Comparison of ENCODE assay signal across 20 cellular contexts in the genomic region with DNA sequence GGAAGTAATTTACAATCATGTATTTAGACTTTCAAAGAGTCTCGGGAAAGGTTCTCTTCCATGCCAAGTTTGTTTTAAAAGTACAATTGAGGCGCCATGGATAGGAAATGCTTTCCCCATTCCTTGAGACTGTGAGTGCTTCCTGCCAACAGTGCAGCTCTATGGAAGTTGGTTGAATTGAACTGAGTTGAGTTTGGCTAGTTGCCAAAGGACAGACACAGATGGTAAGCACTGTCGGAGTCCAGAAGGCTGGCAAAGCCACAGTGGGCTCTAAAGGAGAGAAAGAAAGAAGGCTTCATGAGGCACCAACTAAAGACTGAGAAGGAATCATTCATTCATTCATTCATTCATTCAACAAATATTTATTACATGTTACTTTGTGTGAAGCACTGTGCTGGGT. TPM values are rescaled to one million over a fixed set of nuclear protein-coding genes. Genes with fewer than 3 reads are reported as not detected.
A peak's percentile ranks its signal among the peaks of the same experiment; 100 is the strongest.
DNase-seq lines count a peak whose midpoint lies in the region; ATAC-seq, FAIRE-seq and TF ChIP-seq lines count a peak whose summit lies in the region.
"Had no signal": no experiment of that assay in that cellular context is flagged by ENCODE, and none has a peak within 500 bp of the region (broad histone marks: within the 10 kb centered on the region; RNA-seq: fewer than 3 reads in every experiment).

No MANE protein-coding gene starts in this region.

- WGBS in HepG2 (ENCODE audit: low lambda C conversion rate) = 93% methylated on average over 3 of the region's 3 CpGs
- 53% methylated on average over 2 of the region's 3 CpGs for WGBS in right lobe of liver (ENCODE audit: insufficient coverage, low coverage, low lambda C conversion rate, missing lambda C conversion rate)

- TF ChIP-seq EP300 in HepG2 (IDR thresholded peaks at IDR 0.05; ENCODE audit: low read depth in 2 of 2, low read length in 2 of 2) (no peak), HepG2 (CRISPR knock-in tag; IDR thresholded peaks at IDR 0.05; ENCODE audit: borderline replicate concordance) (no peak)

- in situ Hi-C loops in HepG2 (cut with HindIII; ENCODE audit: extremely low pct_ligation_motif_present, low pct_unique_long_range_greater_than_20kb) = no loop called here

- no peak for DNase-seq in HepG2 (ENCODE audit: low spot score)
- no peak for DNase-seq in right lobe of liver
- peak; percentile 18 for DNase-seq in NCI-H774 (lab: John Stamatoyannopoulos, UW)
- DNase-seq in dermis microvascular lymphatic vessel endothelial cell (ENCODE audit: low read depth in 2 of 2) = peak; percentile 11 to 75
- DNase-seq in NCI-H1930 (lab: John Stamatoyannopoulos, UW) = no peak
- no peak for DNase-seq in occipital lobe (lab: John Stamatoyannopoulos, UW)
- no peak for DNase-seq in PC-3
- DNase-seq: activated CD8-positive, alpha-beta T cell treated with anti-CD3 and anti-CD28 coated beads, Interleukin-2, amount 10 ng/mL, durations not matched to agents 7 days and 5 days; left lung; MM.1S; NCI-H526 treated with DMSO at 0.1 percent for 48 hours; posterior cingulate gyrus; spleen; stimulated activated naive CD4-positive, alpha-beta T cell; T-helper 1 cell had no signal

- H3F3A ChIP-seq in PC-3 (ENCODE audit: low read length, unreplicated experiment) = no peaks in the 10 kb centered on the region

- H3K4me2 ChIP-seq in HepG2 (ENCODE audit: low read depth, low read length) = no peak overlapping the region
- no peak overlapping the region for H3K4me2 ChIP-seq in PC-3 (ENCODE audit: low read length)

- H3K9me2 ChIP-seq in PC-3 (replicated peaks; ENCODE audit: low read length) = no peaks in the 10 kb centered on the region

- FAIRE-seq in HepG2 (lab: Jason Lieb, UNC) = no peak

- TF ChIP-seq POLR2A in HepG2 (IDR thresholded peaks at IDR 0.05; ENCODE audit: insufficient read depth in 1 of 2, low read depth in 2 of 2, low read length in 2 of 2) (no peak), right lobe of liver (IDR thresholded peaks at IDR 0.05) (no peak)

- no peak for TF ChIP-seq RAD21 in HepG2 (CRISPR knock-in tag; IDR thresholded peaks at IDR 0.05)

- H3K4me1 ChIP-seq in HepG2 (ENCODE audit: insufficient read depth, low read length) (peaks cover 20% of the 10 kb centered on the region), right lobe of liver (no peaks in the 10 kb centered on the region), PC-3 (ENCODE audit: insufficient read depth, low read length) (no peaks in the 10 kb centered on the region)
- H3K4me1 ChIP-seq: left lung, spleen, vagina had no signal

- POLR2A ChIA-PET in HepG2 (lab: Yijun Ruan, JAX) = no interaction called here
- POLR2A ChIA-PET in PC-3 (lab: Charles Lee; ENCODE audit: unreplicated experiment) = no interaction called here

- CTCF ChIA-PET in HepG2 (lab: Yijun Ruan, JAX; ENCODE audit: low intra/inter-chr PET ratio, low total read pairs) (no interaction called here), PC-3 (lab: Charles Lee) (no interaction called here)

- H3K9ac ChIP-seq in HepG2 (ENCODE audit: insufficient read depth, low read depth, low read length) (no peak overlapping the region), PC-3 (ENCODE audit: low read length) (no peak overlapping the region)

- H3K79me2 ChIP-seq in HepG2 (ENCODE audit: insufficient read depth, low read length) = no peaks in the 10 kb centered on the region
- H3K79me2 ChIP-seq in PC-3 (ENCODE audit: low read length) = no peaks in the 10 kb centered on the region

- H3K27ac ChIP-seq in HepG2 (ENCODE audit: extremely low read length, insufficient read depth, low read length) (no peak overlapping the region), right lobe of liver (no peak overlapping the region), PC-3 (ENCODE audit: low read length) (no peak overlapping the region)
- H3K27ac ChIP-seq: esophagus muscularis mucosa, left lung, RWPE1, spleen, vagina had no signal

- intact Hi-C loops in HepG2 (cut with micrococcal nuclease; ENCODE audit: unreplicated experiment) = no loop called here
- intact Hi-C loops in right lobe of liver (cut with DNase I) = loop anchor here in 1 of 2 donors (10.0 kb wide), 1 partner anchor 135 kb away; no protein-coding TSS in a partner anchor
- intact Hi-C loops in PC-3 (cut with micrococcal nuclease) = no loop called here

- H3K27me3 ChIP-seq in HepG2 (ENCODE audit: control insufficient read depth in 1 of 2, insufficient read depth in 2 of 2, low read length in 2 of 2) (no peaks in the 10 kb centered on the region), right lobe of liver (no peaks in the 10 kb centered on the region), PC-3 (ENCODE audit: low read length) (no peaks in the 10 kb centered on the region)
- H3K27me3 ChIP-seq: esophagus muscularis mucosa, left lung, spleen, vagina had no signal

- H4K20me1 ChIP-seq in HepG2 (ENCODE audit: insufficient read depth, low read length) (no peaks in the 10 kb centered on the region), PC-3 (ENCODE audit: low read length) (no peaks in the 10 kb centered on the region)

- H3K36me3 ChIP-seq in HepG2 (replicated peaks in 1 of 2; ENCODE audit: control insufficient read depth in 1 of 2, insufficient read depth in 2 of 2, low read length in 2 of 2) = no peaks in the 10 kb centered on the region; a peak in 1 of 5 replicates
- no peaks in the 10 kb centered on the region for H3K36me3 ChIP-seq in right lobe of liver
- H3K36me3 ChIP-seq in PC-3 (ENCODE audit: low read depth, low read length) = no peaks in the 10 kb centered on the region
- H3K36me3 ChIP-seq: esophagus muscularis mucosa, left lung, spleen, vagina had no signal

- BruUV-seq in HepG2 (replicated peaks; lab: Mats Ljungman, UMichigan) = no TSS peak
- no TSS peak for BruUV-seq in PC-3 (replicated peaks; lab: Mats Ljungman, UMichigan)

- ATAC-seq in HepG2 (no peak), right lobe of liver (no peak), HG02970 (IDR thresholded peaks at IDR 0.05; ENCODE audit: low FRiP score, unreplicated experiment) (no peak), PC-3 (no peak)
- ATAC-seq: activated CD8-positive, alpha-beta T cell treated with anti-CD3 and anti-CD28 coated beads, Interleukin-2, amount 10 ng/mL, durations not matched to agents 7 days and 5 days; HCT116; left lung had no signal

- H3K9me3 ChIP-seq in HepG2 (ENCODE audit: low read length) (no peaks in the 10 kb centered on the region), right lobe of liver (no peaks in the 10 kb centered on the region), PC-3 (ENCODE audit: low read length) (no peaks in the 10 kb centered on the region)
- H3K9me3 ChIP-seq: esophagus muscularis mucosa, left lung, spleen, vagina had no signal

- no peak overlapping the region for H2AFZ ChIP-seq in HepG2 (ENCODE audit: low read length)
- H2AFZ ChIP-seq in PC-3 (ENCODE audit: low read length) = no peak overlapping the region

- H3K4me3 ChIP-seq in HepG2 (replicated peaks in 1 of 3; ENCODE audit: insufficient read depth in 1 of 3, low read depth in 2 of 3, low read length in 3 of 3) = no peak overlapping the region
- no peak overlapping the region for H3K4me3 ChIP-seq in right lobe of liver
- H3K4me3 ChIP-seq in PC-3 (ENCODE audit: low read length) = no peak overlapping the region
- H3K4me3 ChIP-seq: esophagus muscularis mucosa, left lung, spleen, vagina had no signal

- no peak for TF ChIP-seq CTCF in HepG2 (CRISPR knock-in tag; IDR thresholded peaks at IDR 0.05)
- TF ChIP-seq CTCF in right lobe of liver (IDR thresholded peaks at IDR 0.05) = no peak
- TF ChIP-seq CTCF in PC-3 (conservative IDR thresholded peaks at IDR 0.05; ENCODE audit: low read depth, low read length) = no peak

TF ChIP-seq in HepG2, 621 proteins besides CTCF, POLR2A, EP300 and RAD21:
- TF ChIP-seq ZNF24 (IDR thresholded peaks at IDR 0.05) (peak; percentile 88), AKAP8 (CRISPR knock-in tag; IDR thresholded peaks at IDR 0.05) (no peak)

RNA-seq across cellular contexts. Expression of a gene that starts 4.3 kb away (rescaled TPM):
- total RNA-seq in HepG2 (2016; rRNA removed; fragmentation: Illumina TruSeq; extraction: Trizol) (0.31 and 0.33 TPM in 2 replicates), right lobe of liver (under 1 TPM in 2 of 6 experiments, not detected in 4; 0.16 to 0.27 TPM), dermis microvascular lymphatic vessel endothelial cell (0.13 TPM in 1 of 2 replicates, not detected in the other), occipital lobe (1.9 TPM), PC-3 (2014; rRNA removed) (not detected in 2 replicates)
- total RNA-seq in HepG2 (2016; cell fraction: cytosol; rRNA removed; fragmentation: Illumina TruSeq; extraction: Trizol; ENCODE audit: low read depth) = not detected in 2 replicates
- total RNA-seq in HepG2 (2016; cell fraction: insoluble cytoplasmic fraction; rRNA removed; fragmentation: Illumina TruSeq; extraction: Trizol) = 0.32 TPM in 1 of 2 replicates, not detected in the other
- total RNA-seq in HepG2 (2016; cell fraction: membrane; rRNA removed; fragmentation: Illumina TruSeq; extraction: Trizol) = 0.10 and 0.19 TPM in 2 replicates
- total RNA-seq in HepG2 (2016; cell fraction: nucleus; rRNA removed; fragmentation: Illumina TruSeq; extraction: Trizol) = 0.68 and 0.81 TPM in 2 replicates
- polyA plus RNA-seq in HepG2 (2011; rRNA removed) = 1.1 and 1.4 TPM in 2 replicates
- polyA plus RNA-seq in HepG2 (2011; cell fraction: cytosol; rRNA removed) = 0.55 and 0.60 TPM in 2 replicates
- 7.8 and 9.1 TPM in 2 replicates for polyA plus RNA-seq in HepG2 (2011; cell fraction: nucleus; rRNA removed)
- polyA plus RNA-seq in HepG2 (2012) = 0.74 and 1.1 TPM in 2 replicates
- polyA plus RNA-seq in HepG2 (2016; cell fraction: cytosol; fragmentation: Illumina TruSeq; extraction: Trizol; ENCODE audit: low read depth) = 0.14 TPM in 1 of 2 replicates, not detected in the other
- 0.15 and 0.27 TPM in 2 replicates for polyA plus RNA-seq in HepG2 (2016; cell fraction: insoluble cytoplasmic fraction; fragmentation: Illumina TruSeq; extraction: Trizol; ENCODE audit: low read depth)
- polyA plus RNA-seq in HepG2 (2016; cell fraction: membrane; fragmentation: Illumina TruSeq; extraction: Trizol; ENCODE audit: low read depth) = 0.10 TPM in 1 of 2 replicates, not detected in the other
- 0.95 TPM in 1 of 2 replicates, not detected in the other for polyA plus RNA-seq in HepG2 (2016; cell fraction: nucleus; fragmentation: Illumina TruSeq; extraction: Trizol; ENCODE audit: insufficient read depth, low read depth)
- polyA minus RNA-seq in HepG2 (2011; rRNA and poly(A)+ RNA removed; ENCODE audit: low replicate concordance) = 2.6 and 13.2 TPM in 2 replicates
- polyA minus RNA-seq in HepG2 (2011; cell fraction: cytosol; rRNA and poly(A)+ RNA removed) = 0.79 and 1.2 TPM in 2 replicates
- 18.4 and 25.6 TPM in 2 replicates for polyA minus RNA-seq in HepG2 (2011; cell fraction: nucleus; rRNA and poly(A)+ RNA removed)
- total RNA-seq: esophagus muscularis mucosa had no signal

Comparison
In these comparisons a context has a peak if more than half of its experiments do, and no peak if none do; other contexts are left out.
1. DNase-seq: peak in NCI-H774 (single experiment) and dermis microvascular lymphatic vessel endothelial cell (2 of 2); none in HepG2 (single experiment), right lobe of liver (0 of 3), NCI-H1930 (0 of 2), occipital lobe (single experiment) and PC-3 (single experiment).